8 cellular contexts compared by ENCODE assay signal in the genomic region with DNA sequence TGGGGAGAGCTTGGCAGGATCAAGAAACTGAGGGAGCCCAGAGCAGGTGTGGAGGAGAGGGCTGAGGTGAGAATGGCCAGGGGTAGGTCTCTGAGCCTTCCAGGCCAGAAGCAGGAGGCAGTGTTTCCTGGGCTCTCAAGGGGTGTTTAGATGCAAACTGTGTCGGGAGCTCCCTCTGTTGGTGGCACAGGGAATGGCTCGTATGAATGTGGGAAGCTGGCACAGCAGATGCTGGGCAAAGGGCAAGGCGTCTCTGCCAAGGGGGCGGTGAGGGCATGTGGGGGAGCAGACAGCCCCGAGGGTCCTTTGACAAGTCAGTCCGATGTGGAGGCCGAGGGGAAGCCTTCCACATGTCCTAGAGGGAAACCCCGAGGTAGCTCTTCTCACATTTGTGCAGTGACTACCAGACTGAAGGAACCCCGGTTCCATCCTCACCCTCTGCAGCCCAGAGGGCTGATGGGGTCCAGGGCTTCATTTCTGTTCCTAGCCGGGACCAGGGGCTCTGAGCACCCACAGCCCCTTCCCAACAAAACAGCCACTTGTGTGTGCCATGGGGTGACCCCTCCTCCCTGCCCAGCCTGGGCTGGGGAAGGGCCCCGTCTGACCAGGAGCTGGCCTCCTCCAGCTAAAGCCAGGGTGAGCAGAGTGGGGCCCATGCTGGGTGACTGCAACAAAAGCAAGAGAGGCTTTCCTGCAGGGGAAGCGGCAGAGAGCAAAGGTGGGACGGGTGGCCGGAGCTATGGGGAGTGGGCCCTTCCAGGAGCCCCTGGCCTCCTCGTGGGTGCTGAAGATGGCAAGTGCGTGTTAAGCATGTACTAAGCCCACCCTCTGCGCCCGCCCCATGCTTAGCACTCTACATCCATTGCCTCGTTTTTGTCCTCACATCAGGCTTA.
DNase-seq lines count a peak whose midpoint lies in the region; ATAC-seq, FAIRE-seq and TF ChIP-seq lines count a peak whose summit lies in the region.

No MANE protein-coding gene starts in this region.

- no peak for TF ChIP-seq EP300 in A549 (IDR thresholded peaks at IDR 0.05)

- no peaks in the 10 kb centered on the region for H3K27me3 ChIP-seq in right atrium auricular region

- H3K27ac ChIP-seq in A549 (no peak overlapping the region), right atrium auricular region (no peak overlapping the region)

- peaks cover 14% of the 10 kb centered on the region for H3K27me3 Mint-ChIP-seq in T-helper 17 cell

- 35% methylated on average over 13 of the region's 19 CpGs for WGBS in A549 (ENCODE audit: missing lambda C conversion rate)

- no peak overlapping the region for H3K27ac Mint-ChIP-seq in T-helper 17 cell

- ATAC-seq in A549 (peak; percentile 79 to 94), T-helper 17 cell (peak; percentile 77), sciatic nerve (peak; percentile 67)

- H3K4me3 ChIP-seq in A549 (no peak overlapping the region), NB4 (ENCODE audit: low read depth, low read length) (no peak overlapping the region), right atrium auricular region (no peak overlapping the region)

- FAIRE-seq in A549 (lab: Jason Lieb, UNC): no peak

- no peaks in the 10 kb centered on the region for H3K9me3 ChIP-seq in A549
- no peaks in the 10 kb centered on the region for H3K9me3 ChIP-seq in T-helper 17 cell (ENCODE audit: control insufficient read depth, low read length, poor library complexity, severe bottlenecking)
- H3K9me3 ChIP-seq in right atrium auricular region: no peaks in the 10 kb centered on the region

- intact Hi-C loops in sciatic nerve (cut with DNase I): loop anchor here (10.0 kb wide), 1 partner anchor 386 kb away; the partner anchor contains the start of gene SH3RF3

- peaks cover 14% of the 10 kb centered on the region for H3K4me1 Mint-ChIP-seq in T-helper 17 cell

- H3K4me1 ChIP-seq in A549: peaks cover 4% of the 10 kb centered on the region; the same call in 1 of the 3 replicates
- H3K4me1 ChIP-seq in right atrium auricular region: peaks cover 0 to 6% of the 10 kb centered on the region in 2 donors

- CTCF ChIA-PET in A549 (lab: Yijun Ruan, JAX): interaction anchor here (0.6 to 8.7 kb wide), 65 partner anchors 10 to 1293 kb away, joined by 3 to 110 read pairs (median 4); partner anchors contain the start of gene SH3RF3

- TF ChIP-seq POLR2A in A549 (IDR thresholded peaks at IDR 0.05; ENCODE audit: low read length) (no peak), NB4 (IDR thresholded peaks at IDR 0.05; ENCODE audit: extremely low read depth, insufficient read length) (no peak)

- POLR2A ChIA-PET in A549 (lab: Yijun Ruan, JAX): no interaction called here

- peak; percentile 83 for TF ChIP-seq CTCF in A549 (IDR thresholded peaks at IDR 0.05)
- TF ChIP-seq CTCF in GM13976 (IDR thresholded peaks at IDR 0.05; ENCODE audit: borderline replicate concordance, control extremely low read depth, extremely low read depth, insufficient read depth, missing control alignments): peak; percentile 84
- TF ChIP-seq CTCF in NB4 (IDR thresholded peaks at IDR 0.05; ENCODE audit: low read depth, low read length): peak; percentile 99
- peak; percentile 80 to 96 for TF ChIP-seq CTCF in right atrium auricular region (IDR thresholded peaks at IDR 0.05)

- no peaks in the 10 kb centered on the region for H3K36me3 Mint-ChIP-seq in T-helper 17 cell (ENCODE audit: low read depth)

- peak; percentile 85 to 92 for TF ChIP-seq RAD21 in A549 (conservative IDR thresholded peaks at IDR 0.05 in 1 of 2, IDR thresholded peaks at IDR 0.05 in 1 of 2)

- no peak overlapping the region for H3K4me2 ChIP-seq in A549

- no peak overlapping the region for H3K4me3 Mint-ChIP-seq in T-helper 17 cell

- in situ Hi-C loops in GM13976 (cut with MboI; ENCODE audit: low sequenced_read_pairs, unreplicated experiment): no loop called here

- DNase-seq in A549 (ENCODE audit: low read depth in 1 of 2, low spot score in 1 of 2): peak; percentile 74 to 76
- DNase-seq in GM13976 (ENCODE audit: low spot score): peak; percentile 86
- peak; percentile 84 for DNase-seq in NB4 (ENCODE audit: low read depth)
- DNase-seq in T-helper 17 cell: peak; percentile 42 to 64 (median 47)
- peak; percentile 38 for DNase-seq in amniotic stem cell (lab: John Stamatoyannopoulos, UW)
- DNase-seq in right atrium auricular region (ENCODE audit: low spot score): peak; percentile 86
- DNase-seq in sciatic nerve (ENCODE audit: low spot score): peak; percentile 88
- DNase-seq in cerebellar nuclear complex (lab: John Stamatoyannopoulos, UW): no peak

- H3K36me3 ChIP-seq in right atrium auricular region: no peaks in the 10 kb centered on the region

TF ChIP-seq in A549, 52 proteins besides CTCF, POLR2A, EP300 and RAD21:
- no peak for TF ChIP-seq HOXB5 (CRISPR knock-in tag; IDR thresholded peaks at IDR 0.05)
- no peak for TF ChIP-seq CBX2 (IDR thresholded peaks at IDR 0.05; ENCODE audit: borderline replicate concordance, low read depth)
- TF ChIP-seq SMC3 (IDR thresholded peaks at IDR 0.05): peak; percentile 86
- no peak for TF ChIP-seq ZSCAN20 (CRISPR knock-in tag; IDR thresholded peaks at IDR 0.05)

Comparison
In these comparisons a context has a peak if more than half of its experiments do, and no peak if none do; other contexts are left out.
1. DNase-seq: peak in A549 (2 of 2), GM13976 (single experiment), NB4 (single experiment), T-helper 17 cell (3 of 3), amniotic stem cell (single experiment), right atrium auricular region (single experiment) and sciatic nerve (single experiment); none in cerebellar nuclear complex (0 of 2).
2. Peak in every context shown above with its lines, with median percentiles within 50 percentile points of each other: ATAC-seq and CTCF ChIP-seq.